In the genomic region with DNA sequence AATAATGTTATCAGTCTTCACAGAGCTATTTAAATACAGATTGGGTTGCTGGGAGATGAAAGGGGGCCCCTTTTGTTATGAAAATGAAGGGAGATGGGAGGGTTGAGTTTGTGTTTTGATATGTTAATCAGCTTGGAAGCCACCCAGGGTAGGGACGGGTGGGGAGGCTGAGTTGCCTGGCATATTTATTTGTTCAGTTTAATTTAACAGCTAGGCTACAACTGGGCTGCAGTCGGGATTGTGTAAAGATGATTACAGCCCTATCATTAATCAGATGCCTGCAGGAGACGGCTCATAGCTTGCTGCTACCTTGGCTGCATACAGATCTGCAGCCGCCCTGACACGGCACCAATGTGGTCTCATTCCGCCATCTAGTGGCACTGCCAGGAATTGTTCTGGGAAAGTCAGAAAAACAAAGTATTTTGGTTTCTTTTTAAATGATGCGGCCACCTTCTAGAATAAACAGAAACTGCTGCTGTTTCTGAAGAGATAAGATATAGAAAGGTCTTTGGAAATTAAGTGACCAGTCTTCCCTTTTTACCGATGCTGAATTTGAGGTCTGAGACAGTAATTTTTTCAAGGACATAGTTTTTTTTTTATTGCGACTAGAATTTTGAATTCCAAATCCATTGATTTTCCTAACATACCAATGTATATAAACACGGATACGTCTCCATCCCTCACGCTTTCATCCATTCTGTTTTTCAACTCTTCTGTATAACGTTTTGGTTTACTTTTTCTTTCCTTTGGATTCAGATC, we compare ENCODE assay signal across 9 cellular contexts.
A peak's percentile ranks its signal among the peaks of the same experiment; 100 is the strongest.
DNase-seq lines count a peak whose midpoint lies in the region; ATAC-seq and TF ChIP-seq lines count a peak whose summit lies in the region.
"Had no signal": no experiment of that assay in that cellular context is flagged by ENCODE, and none has a peak within 500 bp of the region (broad histone marks: within the 10 kb centered on the region; RNA-seq: fewer than 3 reads in every experiment).

No MANE protein-coding gene starts in this region.

- no peaks in the 10 kb centered on the region for H3K79me2 ChIP-seq in DND-41 (ENCODE audit: insufficient read depth, low read length)

- peak; percentile 68 for ATAC-seq in DND-41 (ENCODE audit: insufficient read depth, low read depth)
- ATAC-seq in gastrocnemius medialis: peak in 1 of 2 donors; percentile 36
- ATAC-seq in GM18519 (IDR thresholded peaks at IDR 0.05; ENCODE audit: low FRiP score, unreplicated experiment): no peak
- no peak for ATAC-seq in HG03342 (IDR thresholded peaks at IDR 0.05; ENCODE audit: unreplicated experiment)

- DNase-seq in DND-41 (peak; percentile 67), T-helper 2 cell (peak; percentile 2 to 62 (median 29)), astrocyte of the hippocampus (ENCODE audit: low read depth, low spot score) (peak; percentile 82), iPS DF 19.7 (ENCODE audit: low read depth, low spot score) (peak; percentile 65), gastrocnemius medialis (peak; percentile 12 to 17)
- peak; percentile 46 for DNase-seq in Jurkat, Clone E6-1 (ENCODE audit: low read depth, low spot score)

- no peak for TF ChIP-seq POLR2A in gastrocnemius medialis (IDR thresholded peaks at IDR 0.05)

- H3K9ac ChIP-seq in DND-41 (ENCODE audit: low read depth, low read length): no peak overlapping the region

- no peaks in the 10 kb centered on the region for H3K36me3 ChIP-seq in DND-41 (ENCODE audit: insufficient read depth, low read length)
- no peaks in the 10 kb centered on the region for H3K36me3 ChIP-seq in gastrocnemius medialis

- no peak overlapping the region for H2AFZ ChIP-seq in DND-41 (ENCODE audit: low read depth, low read length)

- peaks cover 8% of the 10 kb centered on the region for H3K27me3 ChIP-seq in DND-41 (ENCODE audit: insufficient read depth, low read length, poor library complexity)
- peaks cover 7 to 10% (median 9%) of the 10 kb centered on the region in 3 donors for H3K27me3 ChIP-seq in gastrocnemius medialis

- no peaks in the 10 kb centered on the region; the same call in 1 of the 2 replicates for H4K20me1 ChIP-seq in DND-41 (ENCODE audit: insufficient read depth, low read length)

- H3K4me2 ChIP-seq in DND-41 (ENCODE audit: insufficient read depth, low read length): peak overlapping the region; percentile 32; the same call in 1 of the 2 replicates

- in situ Hi-C loops in gastrocnemius medialis (cut with MboI; ENCODE audit: low sequenced_read_pairs in 4 of 4): no loop called here

- TF ChIP-seq CTCF in DND-41 (IDR thresholded peaks at IDR 0.05; ENCODE audit: borderline replicate concordance, extremely low read depth, low read length, poor library complexity, severe bottlenecking): peak; percentile 95
- peak; percentile 62 to 92 (median 67) for TF ChIP-seq CTCF in gastrocnemius medialis (IDR thresholded peaks at IDR 0.05 in 4 of 5, conservative IDR thresholded peaks at IDR 0.05 in 1 of 5)

- no peak overlapping the region for H3K4me3 ChIP-seq in DND-41 (ENCODE audit: low read depth in 1 of 2, low read length in 2 of 2)
- no peak overlapping the region for H3K4me3 ChIP-seq in Jurkat, Clone E6-1 (ENCODE audit: low read length)
- H3K4me3 ChIP-seq in gastrocnemius medialis: peak overlapping the region in 1 of 4 donors; percentile 47
- H3K4me3 ChIP-seq: skin epidermis had no signal

- intact Hi-C loops in gastrocnemius medialis (cut with DNase I; ENCODE audit: low total_unique reads): loop anchor here (5.0 kb wide), 1 partner anchor 969 kb away; no protein-coding TSS in a partner anchor

- H3K4me1 ChIP-seq in DND-41 (ENCODE audit: insufficient read depth, low read length): no peaks in the 10 kb centered on the region
- H3K4me1 ChIP-seq in gastrocnemius medialis: no peaks in the 10 kb centered on the region

- H3K9me3 ChIP-seq in DND-41 (ENCODE audit: insufficient read depth, low read length, severe bottlenecking) (no peaks in the 10 kb centered on the region), gastrocnemius medialis (no peaks in the 10 kb centered on the region)

- H3K27ac ChIP-seq in DND-41 (ENCODE audit: low read length) (no peak overlapping the region), gastrocnemius medialis (no peak overlapping the region)
- H3K27ac ChIP-seq: skin epidermis had no signal

Comparison
In these comparisons a context has a peak if more than half of its experiments do, and no peak if none do; other contexts are left out.
1. DNase-seq: peak in every context shown above with its lines; median percentile 82 in astrocyte of the hippocampus; 67 in DND-41; 65 in iPS DF 19.7; 46 in Jurkat, Clone E6-1; 29 in T-helper 2 cell; 14 in gastrocnemius medialis.